ENCODE assay signal across 24 cellular contexts in genomic region chr16:878886-879285, GRCh38.
"Had no signal": no experiment of that assay in that cellular context is flagged by ENCODE, and none has a peak within 500 bp of the region (broad histone marks: within the 10 kb centered on the region; RNA-seq: fewer than 3 reads in every experiment).

No MANE protein-coding gene starts in this region.

- ATAC-seq: activated CD8-positive, alpha-beta memory T cell treated with anti-CD3 and anti-CD28 coated beads, Interleukin-2, amount 10 ng/mL, durations not matched to agents 7 days and 5 days; body of pancreas; PC-3 had no signal

- DNase-seq: activated CD4-positive, alpha-beta memory T cell treated with anti-CD3 and anti-CD28 coated beads, Interleukin-2, amount 10 ng/mL, durations not matched to agents 7 days and 5 days; activated CD4-positive, alpha-beta T cell treated with anti-CD3 and anti-CD28 coated beads for 1 hour; activated CD4-positive, CD25-positive, alpha-beta regulatory T cell; activated CD8-positive, alpha-beta memory T cell treated with anti-CD3 and anti-CD28 coated beads for 24 hours; activated CD8-positive, alpha-beta memory T cell treated with anti-CD3 and anti-CD28 coated beads, Interleukin-2, amount 50 U/mL, for 48 hours; activated naive CD8-positive, alpha-beta T cell treated with anti-CD3 and anti-CD28 coated beads, Interleukin-2, amount 10 ng/mL, durations not matched to agents 7 days and 5 days; amygdala; caudate nucleus; cerebellar nuclear complex; KBM-7; NCI-H1105; NCI-H1417 treated with DMSO at 0.1 percent for 48 hours; NCI-H187 treated with DMSO at 0.1 percent for 48 hours; NCI-H2081; NCI-H345; NCI-H524 treated with DMSO at 0.1 percent for 48 hours; PC-3; SIG-M5; T1000; WERI-Rb-1 had no signal

- H3K36me3 ChIP-seq: Peyer's patch, WERI-Rb-1 had no signal

- H3K4me1 ChIP-seq: body of pancreas, breast epithelium, Peyer's patch had no signal

- H3K27me3 ChIP-seq: body of pancreas, breast epithelium, Peyer's patch had no signal

- H3K4me3 ChIP-seq: body of pancreas, breast epithelium, Peyer's patch had no signal

- H3K27ac ChIP-seq: body of pancreas, breast epithelium, Peyer's patch, WERI-Rb-1 had no signal
